ENCODE assay signal across 24 cellular contexts in the genomic region with DNA sequence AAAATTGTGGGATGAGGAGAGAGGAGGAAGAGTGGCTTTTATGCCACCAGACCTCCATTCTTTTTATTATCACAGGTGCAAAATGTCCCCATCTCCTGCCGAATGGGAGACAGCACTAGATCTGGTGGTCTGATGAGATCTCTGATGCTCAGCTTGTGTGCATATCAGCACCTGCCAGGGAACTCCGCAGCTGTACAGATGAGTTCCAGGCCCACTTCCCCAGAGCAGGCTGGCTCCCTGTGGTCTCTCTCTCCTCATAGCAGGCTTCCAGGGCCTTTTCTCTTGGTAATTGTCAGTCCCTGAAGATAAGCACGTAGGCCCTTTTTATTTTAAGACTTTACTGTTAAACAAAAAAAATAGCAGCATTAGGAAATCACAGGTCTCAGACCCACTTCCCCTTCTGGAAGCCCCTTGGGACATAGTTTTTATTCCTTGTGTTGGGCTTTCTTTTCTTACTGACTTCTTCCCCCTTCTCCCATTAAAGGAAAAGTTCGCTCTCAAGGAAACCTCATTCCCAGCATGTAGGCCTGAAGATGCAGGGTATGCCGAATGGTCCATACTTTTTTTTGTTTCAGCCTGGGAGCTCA.
"Had no signal": no experiment of that assay in that cellular context is flagged by ENCODE, and none has a peak within 500 bp of the region (broad histone marks: within the 10 kb centered on the region; RNA-seq: fewer than 3 reads in every experiment).

No MANE protein-coding gene starts in this region.

- H3K27me3 ChIP-seq: pancreas had no signal

- DNase-seq: activated CD4-positive, alpha-beta T cell treated with anti-CD3 and anti-CD28 coated beads, Interleukin-2, amount 50 U/mL, for 1 hour; activated CD4-positive, CD25-positive, alpha-beta regulatory T cell treated with anti-CD3 and anti-CD28 coated beads, Interleukin-2, amount 50 U/mL, for 72 hours; activated CD8-positive, alpha-beta T cell treated with anti-CD3 and anti-CD28 coated beads, Interleukin-2, amount 10 ng/mL, durations not matched to agents 7 days and 5 days; activated gamma-delta T cell treated with Interleukin-2 at 50 U/mL for 16 hours; aorta; caudate nucleus; dermis blood vessel endothelial cell; effector CD8-positive, alpha-beta T cell; foreskin melanocyte; lower lobe of right lung; mesendoderm; nephron progenitor cell; pancreas; psoas muscle; right cardiac atrium; stimulated activated CD4-positive, alpha-beta T cell treated with anti-CD3 and anti-CD28 coated beads, Interleukin-4, amount 100 ng/mL, for 24 hours; stimulated activated naive CD8-positive, alpha-beta T cell treated with anti-CD3 and anti-CD28 coated beads, Interleukin-15, Interleukin-2, amounts not matched to agents 100 U/mL and 50 U/mL, for 24 hours; thyroid gland; WERI-Rb-1 had no signal

- H3K4me1 Mint-ChIP-seq: nephron progenitor cell had no signal

- H3K9me3 ChIP-seq: lower lobe of right lung, pancreas, thyroid gland had no signal

- H3K36me3 ChIP-seq: lower lobe of right lung, pancreas, thyroid gland, WERI-Rb-1 had no signal

- H3K4me3 Mint-ChIP-seq: activated CD8-positive, alpha-beta T cell treated with anti-CD3 and anti-CD28 coated beads, Interleukin-2, amount 10 ng/mL, durations not matched to agents 7 days and 5 days; activated T-helper 1 cell treated with anti-CD3 and anti-CD28 coated beads, Interleukin-12 subunit alpha, Interleukin-12 subunit beta, Interleukin-2, Interleukin-4 antibody, amounts not matched to agents 30 ng/mL and 10 ng/mL and 1 ng/mL, durations not matched to agents 14 hours and 24 hours and 36 hours; brain; nephron progenitor cell had no signal

- H3K36me3 Mint-ChIP-seq: activated naive CD4-positive, alpha-beta T cell treated with anti-CD3 and anti-CD28 coated beads, Interleukin-2, amount 50 U/mL, for 72 hours had no signal

- H3K4me3 ChIP-seq: lower lobe of right lung, mucosa of descending colon, pancreas, psoas muscle, thyroid gland had no signal

- ATAC-seq: activated CD8-positive, alpha-beta T cell treated with anti-CD3 and anti-CD28 coated beads, Interleukin-2, amount 10 ng/mL, durations not matched to agents 7 days and 5 days; activated naive CD4-positive, alpha-beta T cell treated with anti-CD3 and anti-CD28 coated beads, Interleukin-2, amount 50 U/mL, for 72 hours; left lobe of liver; lower lobe of right lung; psoas muscle; right cardiac atrium; stimulated activated naive CD8-positive, alpha-beta T cell treated with anti-CD3 and anti-CD28 coated beads, Interleukin-15, Interleukin-2, amounts not matched to agents 100 U/mL and 50 U/mL, for 24 hours had no signal

- H3K27ac ChIP-seq: lower lobe of right lung, pancreas, psoas muscle, thyroid gland, WERI-Rb-1 had no signal

- H3K27ac Mint-ChIP-seq: activated CD8-positive, alpha-beta T cell treated with anti-CD3 and anti-CD28 coated beads, Interleukin-2, amount 10 ng/mL, durations not matched to agents 7 days and 5 days; activated naive CD4-positive, alpha-beta T cell treated with anti-CD3 and anti-CD28 coated beads, Interleukin-2, amount 50 U/mL, for 72 hours; activated T-helper 1 cell treated with anti-CD3 and anti-CD28 coated beads, Interleukin-12 subunit alpha, Interleukin-12 subunit beta, Interleukin-2, Interleukin-4 antibody, amounts not matched to agents 30 ng/mL and 10 ng/mL and 1 ng/mL, durations not matched to agents 14 hours and 24 hours and 36 hours; nephron progenitor cell had no signal

- H3K9me3 Mint-ChIP-seq: activated naive CD4-positive, alpha-beta T cell treated with anti-CD3 and anti-CD28 coated beads, Interleukin-2, amount 50 U/mL, for 72 hours; activated T-helper 1 cell treated with anti-CD3 and anti-CD28 coated beads, Interleukin-12 subunit alpha, Interleukin-12 subunit beta, Interleukin-2, Interleukin-4 antibody, amounts not matched to agents 30 ng/mL and 10 ng/mL and 1 ng/mL, durations not matched to agents 14 hours and 24 hours and 36 hours had no signal
